In genomic region chr3:155805802-155806618, GRCh38 we compare ENCODE assay signal across 1 cellular context.
A peak's percentile ranks its signal among the peaks of the same experiment; 100 is the strongest.
TF ChIP-seq lines count a peak whose summit lies in the region.

TSS of gene C3orf33 (minus strand) at chr3:155806278. CDS start at chr3:155806252, 26 bp downstream.

TF ChIP-seq in HepG2, 621 proteins besides CTCF, POLR2A, EP300 and RAD21 (continued from another document and continues in another):
- no peak; the same call in 1 of the 2 replicates for TF ChIP-seq ZNF333 (CRISPR knock-in tag; IDR thresholded peaks at IDR 0.05; ENCODE audit: borderline replicate concordance)
- no peak for TF ChIP-seq HCFC1 (IDR thresholded peaks at IDR 0.05; ENCODE audit: low read depth, low read length)
- TF ChIP-seq ZNF7 (CRISPR knock-in tag; IDR thresholded peaks at IDR 0.05) = no peak
- TF ChIP-seq GZF1 (CRISPR knock-in tag; IDR thresholded peaks at IDR 0.05) = no peak
- peak; percentile 86; the same call in 1 of the 2 replicates for TF ChIP-seq ZFP91 (CRISPR knock-in tag; IDR thresholded peaks at IDR 0.05; ENCODE audit: borderline replicate concordance)
- no peak for TF ChIP-seq ZBTB46 (CRISPR knock-in tag; IDR thresholded peaks at IDR 0.05; ENCODE audit: borderline replicate concordance)
- no peak for TF ChIP-seq ATF2 (CRISPR knock-in tag; IDR thresholded peaks at IDR 0.05)
- no peak for TF ChIP-seq KDM5A (IDR thresholded peaks at IDR 0.05; ENCODE audit: borderline replicate concordance, low read length)
- TF ChIP-seq RARG (CRISPR knock-in tag; IDR thresholded peaks at IDR 0.05; ENCODE audit: low read depth) = no peak
- no peak for TF ChIP-seq GFI1 (CRISPR knock-in tag; IDR thresholded peaks at IDR 0.05; ENCODE audit: borderline replicate concordance)
- TF ChIP-seq HNRNPL (IDR thresholded peaks at IDR 0.05; ENCODE audit: low read depth, low read length) = no peak
- no peak for TF ChIP-seq ZNF619 (CRISPR knock-in tag; IDR thresholded peaks at IDR 0.05)
- no peak for TF ChIP-seq ARID3A (IDR thresholded peaks at IDR 0.05; ENCODE audit: low read depth, low read length)
- no peak for TF ChIP-seq TEAD2 (CRISPR knock-in tag; IDR thresholded peaks at IDR 0.05)
- TF ChIP-seq ZNF430 (CRISPR knock-in tag; IDR thresholded peaks at IDR 0.05) = peak; percentile 53; the same call in 1 of the 2 replicates
- no peak for TF ChIP-seq FOXA1 (IDR thresholded peaks at IDR 0.05)
- TF ChIP-seq FOXA1 (CRISPR knock-in tag; IDR thresholded peaks at IDR 0.05) = no peak
- 0 out of 2 replicates have a peak, but pooled peaks have one; percentile 41 for TF ChIP-seq ZNF510 (CRISPR knock-in tag; IDR thresholded peaks at IDR 0.05; ENCODE audit: low read depth)
- TF ChIP-seq MAZ (IDR thresholded peaks at IDR 0.05; ENCODE audit: borderline replicate concordance, low read depth, low read length) = 0 out of 2 replicates have a peak, but pooled peaks have one; percentile 37
- peak; percentile 82; the same call in 1 of the 2 replicates for TF ChIP-seq MAZ (CRISPR knock-in tag; IDR thresholded peaks at IDR 0.05; ENCODE audit: low read depth)
- TF ChIP-seq ZNF549 (CRISPR knock-in tag; IDR thresholded peaks at IDR 0.05) = no peak
- 0 out of 2 replicates have a peak, but pooled peaks have one; percentile 17 for TF ChIP-seq ZNF230 (CRISPR knock-in tag; IDR thresholded peaks at IDR 0.05)
- TF ChIP-seq ZNF20 (CRISPR knock-in tag; IDR thresholded peaks at IDR 0.05) = no peak
- no peak for TF ChIP-seq EHMT2 (IDR thresholded peaks at IDR 0.05; ENCODE audit: borderline replicate concordance, low read depth, low read length)
- peak; percentile 61; the same call in 1 of the 2 replicates for TF ChIP-seq TMF1 (CRISPR knock-in tag; IDR thresholded peaks at IDR 0.05; ENCODE audit: low read depth)
- TF ChIP-seq ZNF451 (CRISPR knock-in tag; IDR thresholded peaks at IDR 0.05) = no peak
- TF ChIP-seq AKNA (CRISPR knock-in tag; IDR thresholded peaks at IDR 0.05; ENCODE audit: borderline replicate concordance) = no peak
- TF ChIP-seq NFYB (CRISPR knock-in tag; IDR thresholded peaks at IDR 0.05) = no peak
- TF ChIP-seq ZNF703 (CRISPR knock-in tag; IDR thresholded peaks at IDR 0.05; ENCODE audit: borderline replicate concordance) = no peak
- no peak for TF ChIP-seq HMGXB3 (CRISPR knock-in tag; IDR thresholded peaks at IDR 0.05; ENCODE audit: borderline replicate concordance)
- TF ChIP-seq SMAD1 (CRISPR knock-in tag; IDR thresholded peaks at IDR 0.05; ENCODE audit: borderline replicate concordance, low read depth) = no peak
- TF ChIP-seq POGZ (CRISPR knock-in tag; IDR thresholded peaks at IDR 0.05) = peak; percentile 69
- TF ChIP-seq ZNF121 (CRISPR knock-in tag; IDR thresholded peaks at IDR 0.05) = no peak
- TF ChIP-seq ZNF354B (CRISPR knock-in tag; IDR thresholded peaks at IDR 0.05) = no peak
- TF ChIP-seq ZC3H13 (CRISPR knock-in tag; IDR thresholded peaks at IDR 0.05) = no peak
- TF ChIP-seq ATF5 (CRISPR knock-in tag; IDR thresholded peaks at IDR 0.05; ENCODE audit: low read depth) = 0 out of 2 replicates have a peak, but pooled peaks have one; percentile 23
- TF ChIP-seq ZFP90 (CRISPR knock-in tag; IDR thresholded peaks at IDR 0.05; ENCODE audit: borderline replicate concordance) = peak; percentile 68
- TF ChIP-seq EZH2 (conservative IDR thresholded peaks at IDR 0.05; ENCODE audit: low read depth, low read length) = no peak
- TF ChIP-seq ZNF737 (CRISPR knock-in tag; IDR thresholded peaks at IDR 0.05; ENCODE audit: borderline replicate concordance) = no peak
- 0 out of 2 replicates have a peak, but pooled peaks have one; percentile 38 for TF ChIP-seq ZSCAN22 (CRISPR knock-in tag; IDR thresholded peaks at IDR 0.05)
- TF ChIP-seq MAFG (CRISPR knock-in tag; IDR thresholded peaks at IDR 0.05) = no peak
- no peak for TF ChIP-seq ZNF839 (CRISPR knock-in tag; IDR thresholded peaks at IDR 0.05; ENCODE audit: borderline replicate concordance)
- TF ChIP-seq ZBTB34 (CRISPR knock-in tag; IDR thresholded peaks at IDR 0.05) = no peak
- 0 out of 2 replicates have a peak, but pooled peaks have one; percentile 51 for TF ChIP-seq ZNF337 (CRISPR knock-in tag; IDR thresholded peaks at IDR 0.05; ENCODE audit: borderline replicate concordance, low read depth)
- TF ChIP-seq THAP7 (CRISPR knock-in tag; IDR thresholded peaks at IDR 0.05) = 0 out of 2 replicates have a peak, but pooled peaks have one; percentile 8
- no peak for TF ChIP-seq BHLHE40 (IDR thresholded peaks at IDR 0.05; ENCODE audit: low read length)
- no peak for TF ChIP-seq HMG20A (CRISPR knock-in tag; IDR thresholded peaks at IDR 0.05; ENCODE audit: borderline replicate concordance)
- peak; percentile 37; the same call in 1 of the 2 replicates for TF ChIP-seq SRY (CRISPR knock-in tag; IDR thresholded peaks at IDR 0.05)
